ENCODE assay signal across 1 cellular context in genomic region chr20:11484479-11484878, GRCh38.
TF ChIP-seq lines count a peak whose summit lies in the region.

No MANE protein-coding gene starts in this region.

TF ChIP-seq in GM12878, 131 proteins besides CTCF, POLR2A, EP300 and RAD21 (continued from another document):
- TF ChIP-seq PRDM15 (CRISPR knock-in tag; IDR thresholded peaks at IDR 0.05) (no peak), RELB (IDR thresholded peaks at IDR 0.05; ENCODE audit: low read depth) (no peak)
